ENCODE assay signal across 13 cellular contexts in the genomic region with DNA sequence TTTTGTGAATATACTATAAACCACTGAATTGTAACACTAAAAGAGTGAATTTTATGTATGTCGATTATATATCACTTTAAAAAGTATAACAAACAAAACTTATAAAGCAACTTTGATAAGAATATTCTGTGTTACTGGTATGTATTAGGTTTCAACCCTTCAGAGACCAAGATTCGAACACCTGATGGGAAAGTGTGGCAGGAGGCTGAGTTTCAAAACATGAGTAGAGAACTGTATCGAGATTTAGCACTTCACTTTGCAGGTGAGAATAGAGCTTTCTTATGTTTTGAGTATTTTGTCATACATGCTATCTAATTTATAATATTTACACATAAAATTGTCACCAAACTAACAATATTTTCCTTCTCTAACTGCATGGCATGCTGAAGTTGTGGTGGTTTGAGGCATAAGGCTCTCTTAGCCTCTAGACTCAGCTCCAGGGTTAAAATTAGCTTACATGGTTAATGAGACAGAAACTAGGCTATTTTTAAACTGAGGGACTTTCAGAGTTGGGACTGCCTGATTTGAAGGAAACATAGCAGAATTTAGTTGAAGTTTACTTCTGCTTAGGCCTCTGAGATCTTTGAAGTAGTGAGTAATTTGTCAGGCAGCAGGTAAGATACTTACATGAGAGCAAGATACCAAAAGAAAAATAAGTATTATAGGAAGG. TPM values are rescaled to one million over a fixed set of nuclear protein-coding genes. Genes with fewer than 3 reads are reported as not detected.
DNase-seq lines count a peak whose midpoint lies in the region; ATAC-seq and TF ChIP-seq lines count a peak whose summit lies in the region.
"Had no signal": no experiment of that assay in that cellular context is flagged by ENCODE, and none has a peak within 500 bp of the region (broad histone marks: within the 10 kb centered on the region; RNA-seq: fewer than 3 reads in every experiment).

No MANE protein-coding gene starts in this region.

- no peaks in the 10 kb centered on the region for H3K27me3 ChIP-seq in lower lobe of right lung (ENCODE audit: low read depth)
- H3K27me3 ChIP-seq: breast epithelium had no signal

- no peaks in the 10 kb centered on the region for H3K27me3 Mint-ChIP-seq in naive B cell
- H3K27me3 Mint-ChIP-seq: activated CD8-positive, alpha-beta memory T cell treated with anti-CD3 and anti-CD28 coated beads, Interleukin-2, amount 10 ng/mL, durations not matched to agents 7 days and 5 days had no signal

- H3K27ac ChIP-seq in lower lobe of right lung, result no peak overlapping the region
- H3K27ac ChIP-seq: breast epithelium had no signal

- DNase-seq in NOMO-1 treated with DMSO at 0.1 percent for 48 hours (lab: John Stamatoyannopoulos, UW; ENCODE audit: unreplicated experiment) (peak; percentile 10), NOMO-1 treated with dmso at 0.1 percent for 144 hours (lab: John Stamatoyannopoulos, UW; ENCODE audit: unreplicated experiment) (no peak), naive B cell (peak; percentile 9), lower lobe of right lung (no peak), T-helper 9 cell (no peak), NCI-H524 treated with DMSO at 0.1 percent for 48 hours (lab: John Stamatoyannopoulos, UW) (no peak)
- DNase-seq: 8988T; activated CD8-positive, alpha-beta memory T cell treated with anti-CD3 and anti-CD28 coated beads, Interleukin-2, amount 10 ng/mL, durations not matched to agents 7 days and 5 days; stimulated activated naive CD4-positive, alpha-beta T cell treated with Interleukin-2 at 50 U/mL for 16 hours had no signal

- ATAC-seq in GM21717 (IDR thresholded peaks at IDR 0.05; ENCODE audit: unreplicated experiment), result peak; percentile 85
- peak; percentile 81 for ATAC-seq in HG03175 (IDR thresholded peaks at IDR 0.05; ENCODE audit: unreplicated experiment)
- ATAC-seq in naive B cell (ENCODE audit: low read depth in 2 of 2), result peak in 1 of 2 donors; percentile 68
- ATAC-seq in lower lobe of right lung, result no peak
- ATAC-seq: activated CD8-positive, alpha-beta memory T cell treated with anti-CD3 and anti-CD28 coated beads, Interleukin-2, amount 10 ng/mL, durations not matched to agents 7 days and 5 days had no signal

- peaks cover 12 to 19% (median 12%) of the 10 kb centered on the region in 3 donors for H3K4me1 Mint-ChIP-seq in naive B cell
- H3K4me1 Mint-ChIP-seq: activated CD8-positive, alpha-beta memory T cell treated with anti-CD3 and anti-CD28 coated beads, Interleukin-2, amount 10 ng/mL, durations not matched to agents 7 days and 5 days had no signal

- no peak overlapping the region for H3K4me3 Mint-ChIP-seq in naive B cell
- H3K4me3 Mint-ChIP-seq: activated CD8-positive, alpha-beta memory T cell treated with anti-CD3 and anti-CD28 coated beads, Interleukin-2, amount 10 ng/mL, durations not matched to agents 7 days and 5 days had no signal

- peaks cover 8% of the 10 kb centered on the region for H3K4me1 ChIP-seq in lower lobe of right lung
- H3K4me1 ChIP-seq: breast epithelium had no signal

- intact Hi-C loops in lower lobe of right lung (cut with DNase I), result no loop called here

- peaks cover 0 to 9% (median 3%) of the 10 kb centered on the region in 7 donors for H3K9me3 Mint-ChIP-seq in naive B cell

- no peaks in the 10 kb centered on the region for H3K9me3 ChIP-seq in lower lobe of right lung
- H3K9me3 ChIP-seq: breast epithelium had no signal

- H3K4me3 ChIP-seq in lower lobe of right lung, result no peak overlapping the region
- H3K4me3 ChIP-seq: breast epithelium, skin epidermis had no signal

- TF ChIP-seq CTCF in lower lobe of right lung (IDR thresholded peaks at IDR 0.05), result no peak

- peak overlapping the region in 4 of 6 donors; percentile 31 to 85 (median 60) for H3K27ac Mint-ChIP-seq in naive B cell
- H3K27ac Mint-ChIP-seq: activated CD8-positive, alpha-beta memory T cell treated with anti-CD3 and anti-CD28 coated beads, Interleukin-2, amount 10 ng/mL, durations not matched to agents 7 days and 5 days had no signal

- H3K36me3 Mint-ChIP-seq in naive B cell, result peaks cover 0 to 18% of the 10 kb centered on the region in 2 donors

- peaks cover 39% of the 10 kb centered on the region for H3K36me3 ChIP-seq in lower lobe of right lung

RNA-seq across cellular contexts. Expression of a gene that starts 48.6 kb away (rescaled TPM):
- polyA plus RNA-seq in naive B cell (ENCODE audit: low read depth in 6 of 6), result 10 to 100 TPM in 5 of 6 donors, 1 to 10 TPM in 1; 5.5 to 78.9 (median 37.0) TPM
- total RNA-seq in lower lobe of right lung, result 53.2 TPM

Comparison
In these comparisons a context has a peak if more than half of its experiments do, and no peak if none do; other contexts are left out.
1. DNase-seq: peak in NOMO-1 treated with DMSO at 0.1 percent for 48 hours (single experiment) and naive B cell (single experiment); none in NOMO-1 treated with dmso at 0.1 percent for 144 hours (single experiment), lower lobe of right lung (single experiment), T-helper 9 cell (single experiment) and NCI-H524 treated with DMSO at 0.1 percent for 48 hours (single experiment).
2. ATAC-seq: peak in GM21717 (single experiment) and HG03175 (single experiment); none in lower lobe of right lung (0 of 2).